In genomic region chr1:8409107-8409506, GRCh38 we compare ENCODE assay signal across 8 cellular contexts.
DNase-seq lines count a peak whose midpoint lies in the region; ATAC-seq and TF ChIP-seq lines count a peak whose summit lies in the region.

No MANE protein-coding gene starts in this region.

- H3K27me3 Mint-ChIP-seq in activated T-helper 1 cell treated with anti-CD3 and anti-CD28 coated beads, Interleukin-12 subunit alpha, Interleukin-12 subunit beta, Interleukin-2, Interleukin-4 antibody, amounts not matched to agents 30 ng/mL and 10 ng/mL and 1 ng/mL, durations not matched to agents 14 hours and 24 hours and 36 hours (ENCODE audit: insufficient read depth) = no peaks in the 10 kb centered on the region
- no peaks in the 10 kb centered on the region for H3K27me3 Mint-ChIP-seq in progenitor cell of endocrine pancreas

- H3K36me3 ChIP-seq in cardiac muscle cell = no peaks in the 10 kb centered on the region

- peak overlapping the region; percentile 21 for H3K4me3 Mint-ChIP-seq in activated T-helper 1 cell treated with anti-CD3 and anti-CD28 coated beads, Interleukin-12 subunit alpha, Interleukin-12 subunit beta, Interleukin-2, Interleukin-4 antibody, amounts not matched to agents 30 ng/mL and 10 ng/mL and 1 ng/mL, durations not matched to agents 14 hours and 24 hours and 36 hours
- H3K4me3 Mint-ChIP-seq in progenitor cell of endocrine pancreas (ENCODE audit: low read depth) = no peak overlapping the region

- peak overlapping the region; percentile 53 for H3K27ac Mint-ChIP-seq in activated T-helper 1 cell treated with anti-CD3 and anti-CD28 coated beads, Interleukin-12 subunit alpha, Interleukin-12 subunit beta, Interleukin-2, Interleukin-4 antibody, amounts not matched to agents 30 ng/mL and 10 ng/mL and 1 ng/mL, durations not matched to agents 14 hours and 24 hours and 36 hours
- peak overlapping the region; percentile 94 for H3K27ac Mint-ChIP-seq in progenitor cell of endocrine pancreas

- H3K27ac ChIP-seq in cardiac muscle cell = peak overlapping the region; percentile 50

- peaks cover 39% of the 10 kb centered on the region for H3K36me3 Mint-ChIP-seq in activated T-helper 1 cell treated with anti-CD3 and anti-CD28 coated beads, Interleukin-12 subunit alpha, Interleukin-12 subunit beta, Interleukin-2, Interleukin-4 antibody, amounts not matched to agents 30 ng/mL and 10 ng/mL and 1 ng/mL, durations not matched to agents 14 hours and 24 hours and 36 hours (ENCODE audit: low read depth)
- H3K36me3 Mint-ChIP-seq in progenitor cell of endocrine pancreas (ENCODE audit: insufficient read depth) = peaks cover 28% of the 10 kb centered on the region

- H3K9me3 Mint-ChIP-seq in activated T-helper 1 cell treated with anti-CD3 and anti-CD28 coated beads, Interleukin-12 subunit alpha, Interleukin-12 subunit beta, Interleukin-2, Interleukin-4 antibody, amounts not matched to agents 30 ng/mL and 10 ng/mL and 1 ng/mL, durations not matched to agents 14 hours and 24 hours and 36 hours = no peaks in the 10 kb centered on the region
- H3K9me3 Mint-ChIP-seq in progenitor cell of endocrine pancreas (ENCODE audit: low read depth) = no peaks in the 10 kb centered on the region

- H3K27me3 ChIP-seq in cardiac muscle cell = no peaks in the 10 kb centered on the region

- H3K4me1 ChIP-seq in cardiac muscle cell (ENCODE audit: low read depth) = peaks cover 31% of the 10 kb centered on the region

- H3K4me3 ChIP-seq in cardiac muscle cell = no peak overlapping the region

- no peaks in the 10 kb centered on the region for H3K9me3 ChIP-seq in cardiac muscle cell (ENCODE audit: low read depth)

- TF ChIP-seq CTCF in cardiac muscle cell (IDR thresholded peaks at IDR 0.05; ENCODE audit: low read depth, low read length) (peak; percentile 61), progenitor cell of endocrine pancreas (IDR thresholded peaks at IDR 0.05; ENCODE audit: unreplicated experiment) (peak; percentile 43)

- H3K4me1 Mint-ChIP-seq in activated T-helper 1 cell treated with anti-CD3 and anti-CD28 coated beads, Interleukin-12 subunit alpha, Interleukin-12 subunit beta, Interleukin-2, Interleukin-4 antibody, amounts not matched to agents 30 ng/mL and 10 ng/mL and 1 ng/mL, durations not matched to agents 14 hours and 24 hours and 36 hours (ENCODE audit: low read depth) = peaks cover 48% of the 10 kb centered on the region
- peaks cover 46% of the 10 kb centered on the region for H3K4me1 Mint-ChIP-seq in progenitor cell of endocrine pancreas (ENCODE audit: low read depth)

- intact Hi-C loops in activated T-helper 1 cell treated with anti-CD3 and anti-CD28 coated beads, Interleukin-12 subunit alpha, Interleukin-12 subunit beta, Interleukin-2, Interleukin-4 antibody, amounts not matched to agents 30 ng/mL and 10 ng/mL and 1 ng/mL, durations not matched to agents 14 hours and 24 hours and 36 hours (cut with micrococcal nuclease) = loop anchor here (2.0 kb wide), 1 partner anchor 16 kb away; no protein-coding TSS in a partner anchor

- DNase-seq in Ammon's horn (ENCODE audit: low spot score) = peak; percentile 75
- DNase-seq in HCEC 1CT = peak; percentile 73
- DNase-seq in activated T-helper 1 cell treated with anti-CD3 and anti-CD28 coated beads, Interleukin-12 subunit alpha, Interleukin-12 subunit beta, Interleukin-2, Interleukin-4 antibody, amounts not matched to agents 30 ng/mL and 10 ng/mL and 1 ng/mL, durations not matched to agents 14 hours and 24 hours and 36 hours (ENCODE audit: low spot score) = no peak
- peak; percentile 67 to 82 for DNase-seq in cardiac muscle cell (ENCODE audit: low read depth in 1 of 2, low spot score in 1 of 2)
- DNase-seq in progenitor cell of endocrine pancreas (ENCODE audit: low spot score, unreplicated experiment) = no peak
- DNase-seq in NCI-H146 (lab: John Stamatoyannopoulos, UW) = no peak
- DNase-seq in NCI-H1417 treated with DMSO at 0.1 percent for 48 hours (lab: John Stamatoyannopoulos, UW) = no peak

- no peak for ATAC-seq in HG03520 (IDR thresholded peaks at IDR 0.05; ENCODE audit: unreplicated experiment)

Comparison
In these comparisons a context has a peak if more than half of its experiments do, and no peak if none do; other contexts are left out.
1. DNase-seq: peak in Ammon's horn (single experiment), HCEC 1CT (single experiment) and cardiac muscle cell (2 of 2); none in activated T-helper 1 cell treated with anti-CD3 and anti-CD28 coated beads, Interleukin-12 subunit alpha, Interleukin-12 subunit beta, Interleukin-2, Interleukin-4 antibody, amounts not matched to agents 30 ng/mL and 10 ng/mL and 1 ng/mL, durations not matched to agents 14 hours and 24 hours and 36 hours (single experiment), progenitor cell of endocrine pancreas (single experiment), NCI-H146 (single experiment) and NCI-H1417 treated with DMSO at 0.1 percent for 48 hours (single experiment).